ENCODE assay signal across 1 cellular context in the genomic region with DNA sequence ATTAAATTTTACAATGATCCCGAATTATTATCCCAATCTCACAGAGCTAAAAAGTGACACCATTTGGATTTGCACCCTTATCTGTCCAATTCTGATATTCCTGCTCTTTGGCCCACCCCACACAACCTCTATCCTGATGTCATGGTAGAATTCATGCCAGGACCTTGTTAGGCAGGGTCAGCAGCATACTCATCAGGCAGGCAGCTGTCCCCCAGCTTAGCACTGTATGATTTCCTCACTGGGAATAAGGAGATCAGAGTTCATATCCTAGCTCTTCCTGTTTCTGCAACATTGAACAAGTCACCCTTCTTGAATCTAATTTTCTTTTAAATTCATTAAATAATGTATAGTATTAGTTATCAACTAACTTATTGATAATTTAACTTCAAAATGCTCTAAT.
TF ChIP-seq lines count a peak whose summit lies in the region.

No MANE protein-coding gene starts in this region.

TF ChIP-seq in liver, 16 proteins besides CTCF, POLR2A, EP300 and RAD21 (continued from another document):
- TF ChIP-seq ZBTB33 (IDR thresholded peaks at IDR 0.05): no peak
- TF ChIP-seq, protein P1, sequence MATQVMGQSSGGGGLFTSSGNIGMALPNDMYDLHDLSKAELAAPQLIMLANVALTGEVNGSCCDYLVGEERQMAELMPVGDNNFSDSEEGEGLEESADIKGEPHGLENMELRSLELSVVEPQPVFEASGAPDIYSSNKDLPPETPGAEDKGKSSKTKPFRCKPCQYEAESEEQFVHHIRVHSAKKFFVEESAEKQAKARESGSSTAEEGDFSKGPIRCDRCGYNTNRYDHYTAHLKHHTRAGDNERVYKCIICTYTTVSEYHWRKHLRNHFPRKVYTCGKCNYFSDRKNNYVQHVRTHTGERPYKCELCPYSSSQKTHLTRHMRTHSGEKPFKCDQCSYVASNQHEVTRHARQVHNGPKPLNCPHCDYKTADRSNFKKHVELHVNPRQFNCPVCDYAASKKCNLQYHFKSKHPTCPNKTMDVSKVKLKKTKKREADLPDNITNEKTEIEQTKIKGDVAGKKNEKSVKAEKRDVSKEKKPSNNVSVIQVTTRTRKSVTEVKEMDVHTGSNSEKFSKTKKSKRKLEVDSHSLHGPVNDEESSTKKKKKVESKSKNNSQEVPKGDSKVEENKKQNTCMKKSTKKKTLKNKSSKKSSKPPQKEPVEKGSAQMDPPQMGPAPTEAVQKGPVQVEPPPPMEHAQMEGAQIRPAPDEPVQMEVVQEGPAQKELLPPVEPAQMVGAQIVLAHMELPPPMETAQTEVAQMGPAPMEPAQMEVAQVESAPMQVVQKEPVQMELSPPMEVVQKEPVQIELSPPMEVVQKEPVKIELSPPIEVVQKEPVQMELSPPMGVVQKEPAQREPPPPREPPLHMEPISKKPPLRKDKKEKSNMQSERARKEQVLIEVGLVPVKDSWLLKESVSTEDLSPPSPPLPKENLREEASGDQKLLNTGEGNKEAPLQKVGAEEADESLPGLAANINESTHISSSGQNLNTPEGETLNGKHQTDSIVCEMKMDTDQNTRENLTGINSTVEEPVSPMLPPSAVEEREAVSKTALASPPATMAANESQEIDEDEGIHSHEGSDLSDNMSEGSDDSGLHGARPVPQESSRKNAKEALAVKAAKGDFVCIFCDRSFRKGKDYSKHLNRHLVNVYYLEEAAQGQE (IDR thresholded peaks at IDR 0.05): no peak
